In genomic region chr18:44697315-44697714, GRCh38 we compare ENCODE assay signal across 19 cellular contexts. TPM values are rescaled to one million over a fixed set of nuclear protein-coding genes. Genes with fewer than 3 reads are reported as not detected.
DNase-seq lines count a peak whose midpoint lies in the region; ATAC-seq, FAIRE-seq and TF ChIP-seq lines count a peak whose summit lies in the region.
"Had no signal": no experiment of that assay in that cellular context is flagged by ENCODE, and none has a peak within 500 bp of the region (broad histone marks: within the 10 kb centered on the region; RNA-seq: fewer than 3 reads in every experiment).

No MANE protein-coding gene starts in this region.

- ATAC-seq in HepG2: no peak
- no peak for ATAC-seq in T-helper 17 cell
- ATAC-seq: activated T-cell treated with anti-CD3 and anti-CD28 coated beads, Interleukin-2, amount 50 U/mL, for 4 hours had no signal

- H3K36me3 ChIP-seq in liver (ENCODE audit: control insufficient read depth in 4 of 4, insufficient read depth in 3 of 4, low read depth in 1 of 4, low read length in 3 of 4) (no peaks in the 10 kb centered on the region), HepG2 (replicated peaks in 1 of 2; ENCODE audit: control insufficient read depth in 1 of 2, insufficient read depth in 2 of 2, low read length in 2 of 2) (no peaks in the 10 kb centered on the region), kidney (ENCODE audit: control insufficient read depth in 1 of 2, insufficient read depth in 2 of 2, low read length in 2 of 2) (no peaks in the 10 kb centered on the region), sigmoid colon (peaks cover 0 to 4% (median 0%) of the 10 kb centered on the region in 4 donors)
- H3K36me3 ChIP-seq: SJCRH30 had no signal

- POLR2A ChIA-PET in HepG2 (lab: Yijun Ruan, JAX): no interaction called here

- in situ Hi-C loops in HepG2 (cut with HindIII; ENCODE audit: extremely low pct_ligation_motif_present, low pct_unique_long_range_greater_than_20kb): loop anchor here (25.0 kb wide), 2 partner anchors 90 to 515 kb away; no protein-coding TSS in a partner anchor

- H3K27me3 Mint-ChIP-seq in T-helper 17 cell (no peaks in the 10 kb centered on the region), HFFc6 (ENCODE audit: insufficient read depth) (peaks cover 6% of the 10 kb centered on the region)
- H3K27me3 Mint-ChIP-seq: CD4-positive, alpha-beta memory T cell had no signal

- no peaks in the 10 kb centered on the region for H3K9me3 Mint-ChIP-seq in HFFc6
- H3K9me3 Mint-ChIP-seq: activated T-cell treated with anti-CD3 and anti-CD28 coated beads, Interleukin-2, amount 50 U/mL, for 4 hours; immature natural killer cell had no signal

- H2AFZ ChIP-seq in HepG2 (ENCODE audit: low read length): no peak overlapping the region

- intact Hi-C loops in HepG2 (cut with micrococcal nuclease; ENCODE audit: unreplicated experiment) (loop anchor here (10.0 kb wide), 1 partner anchor 57 kb away; no protein-coding TSS in a partner anchor), kidney (cut with DNase I) (no loop called here), sigmoid colon (cut with DNase I) (no loop called here)

- TF ChIP-seq POLR2A in HepG2 (IDR thresholded peaks at IDR 0.05; ENCODE audit: insufficient read depth in 1 of 2, low read depth in 2 of 2, low read length in 2 of 2): no peak
- no peak for TF ChIP-seq POLR2A in sigmoid colon (IDR thresholded peaks at IDR 0.05)

- H3K4me3 Mint-ChIP-seq in T-helper 17 cell (no peak overlapping the region), HFFc6 (no peak overlapping the region)
- H3K4me3 Mint-ChIP-seq: activated naive CD8-positive, alpha-beta T cell treated with anti-CD3 and anti-CD28 coated beads, Interleukin-2, amount 10 ng/mL, durations not matched to agents 7 days and 5 days; activated T-cell treated with anti-CD3 and anti-CD28 coated beads, Interleukin-2, amount 50 U/mL, for 4 hours; CD4-positive, alpha-beta memory T cell; immature natural killer cell had no signal

- DNase-seq in HepG2 (ENCODE audit: low spot score) (no peak), kidney (no peak), sigmoid colon (no peak), T-helper 17 cell (no peak), cerebellum (ENCODE audit: low spot score) (no peak), middle frontal gyrus (ENCODE audit: extremely low spot score, low spot score) (no peak), HFFc6 (no peak)
- DNase-seq: activated naive CD8-positive, alpha-beta T cell treated with anti-CD3 and anti-CD28 coated beads, Interleukin-2, amount 10 ng/mL, durations not matched to agents 7 days and 5 days; activated T-cell treated with anti-CD3 and anti-CD28 coated beads, Interleukin-2, amount 50 U/mL, for 4 hours; CD4-positive, alpha-beta memory T cell; EL; foreskin melanocyte; GOT3; immature natural killer cell; mucosa of descending colon; NCI-H1694 treated with DMSO at 0.1 percent for 48 hours; NCI-H446; SJCRH30 had no signal

- H3K27me3 ChIP-seq in liver (ENCODE audit: control insufficient read depth in 4 of 4, insufficient read depth in 4 of 4, low read length in 3 of 4): no peaks in the 10 kb centered on the region
- 0 out of 5 replicates have a peak, but pooled peaks cover 0 to 2% of the 10 kb centered on the region in 2 experiments for H3K27me3 ChIP-seq in HepG2 (ENCODE audit: control insufficient read depth in 1 of 2, insufficient read depth in 2 of 2, low read length in 2 of 2)
- H3K27me3 ChIP-seq in sigmoid colon: no peaks in the 10 kb centered on the region
- H3K27me3 ChIP-seq: SJCRH30 had no signal

- FAIRE-seq in HepG2 (lab: Jason Lieb, UNC): no peak
- FAIRE-seq in kidney (lab: Jason Lieb, UNC): no peak

- H3K9me3 ChIP-seq in liver (ENCODE audit: control insufficient read depth in 4 of 4, low read length in 3 of 4) (no peaks in the 10 kb centered on the region), HepG2 (ENCODE audit: low read length) (no peaks in the 10 kb centered on the region), kidney (ENCODE audit: control insufficient read depth in 1 of 2, low read length in 2 of 2) (no peaks in the 10 kb centered on the region), sigmoid colon (no peaks in the 10 kb centered on the region), T-helper 17 cell (ENCODE audit: control insufficient read depth, low read length, poor library complexity, severe bottlenecking) (no peaks in the 10 kb centered on the region)
- H3K9me3 ChIP-seq: mucosa of descending colon, SJCRH30 had no signal

- TF ChIP-seq RAD21 in liver (IDR thresholded peaks at IDR 0.05): no peak
- TF ChIP-seq RAD21 in HepG2 (CRISPR knock-in tag; IDR thresholded peaks at IDR 0.05): no peak

- H3K36me3 Mint-ChIP-seq in T-helper 17 cell (ENCODE audit: low read depth) (peaks cover 2% of the 10 kb centered on the region), HFFc6 (ENCODE audit: low read depth) (no peaks in the 10 kb centered on the region)
- H3K36me3 Mint-ChIP-seq: CD4-positive, alpha-beta memory T cell had no signal

- TF ChIP-seq CTCF in liver (IDR thresholded peaks at IDR 0.05; ENCODE audit: low read depth, low read length, missing input control) (no peak), HepG2 (CRISPR knock-in tag; IDR thresholded peaks at IDR 0.05) (no peak), kidney (IDR thresholded peaks at IDR 0.05; ENCODE audit: borderline replicate concordance, extremely low read depth, insufficient read depth) (no peak), sigmoid colon (IDR thresholded peaks at IDR 0.05) (no peak), HFFc6 (IDR thresholded peaks at IDR 0.05) (no peak)

- H3K4me1 ChIP-seq in liver (ENCODE audit: control insufficient read depth in 4 of 4, insufficient read depth in 4 of 4, low read length in 3 of 4) (peaks cover 5 to 43% (median 31%) of the 10 kb centered on the region in 4 donors), HepG2 (ENCODE audit: insufficient read depth, low read length) (peaks cover 9% of the 10 kb centered on the region; the same call in 1 of the 2 replicates), kidney (ENCODE audit: control insufficient read depth in 1 of 2, insufficient read depth in 1 of 2, low read depth in 1 of 2, low read length in 2 of 2) (peaks cover 34 to 43% of the 10 kb centered on the region in 2 donors), sigmoid colon (peaks cover 0 to 93% (median 79%) of the 10 kb centered on the region in 4 donors)
- H3K4me1 ChIP-seq: SJCRH30 had no signal

- CTCF ChIA-PET in HepG2 (lab: Yijun Ruan, JAX; ENCODE audit: low intra/inter-chr PET ratio, low total read pairs): no interaction called here

- H3K27ac Mint-ChIP-seq in T-helper 17 cell (no peak overlapping the region), HFFc6 (no peak overlapping the region)
- H3K27ac Mint-ChIP-seq: activated naive CD8-positive, alpha-beta T cell treated with anti-CD3 and anti-CD28 coated beads, Interleukin-2, amount 10 ng/mL, durations not matched to agents 7 days and 5 days had no signal

- H3K27ac ChIP-seq in liver (ENCODE audit: low read depth in 1 of 2, low read length in 2 of 2): peak overlapping the region; percentile 80 to 81
- no peak overlapping the region for H3K27ac ChIP-seq in HepG2 (ENCODE audit: extremely low read length, insufficient read depth, low read length)
- H3K27ac ChIP-seq in kidney (ENCODE audit: low read depth in 2 of 2, low read length in 2 of 2): peak overlapping the region; percentile 20 to 62
- peak overlapping the region; percentile 56 to 88 (median 78) for H3K27ac ChIP-seq in sigmoid colon
- H3K27ac ChIP-seq: SJCRH30 had no signal

- no TSS peak for BruUV-seq in HepG2 (replicated peaks; lab: Mats Ljungman, UMichigan)

- peaks cover 8% of the 10 kb centered on the region for H3K4me1 Mint-ChIP-seq in T-helper 17 cell
- peaks cover 15% of the 10 kb centered on the region; the same call in 1 of the 2 replicates for H3K4me1 Mint-ChIP-seq in HFFc6 (ENCODE audit: low read depth)

- no peak overlapping the region for H3K4me2 ChIP-seq in HepG2 (ENCODE audit: low read depth, low read length)

- TF ChIP-seq EP300 in HepG2 (IDR thresholded peaks at IDR 0.05; ENCODE audit: low read depth in 2 of 2, low read length in 2 of 2): no peak
- no peak for TF ChIP-seq EP300 in HepG2 (CRISPR knock-in tag; IDR thresholded peaks at IDR 0.05; ENCODE audit: borderline replicate concordance)
- TF ChIP-seq EP300 in sigmoid colon (IDR thresholded peaks at IDR 0.05): no peak

- H3K4me3 ChIP-seq in liver (ENCODE audit: low read depth in 1 of 3, low read length in 3 of 3) (peak overlapping the region; percentile 60 to 72 (median 71)), HepG2 (replicated peaks in 1 of 3; ENCODE audit: insufficient read depth in 1 of 3, low read depth in 2 of 3, low read length in 3 of 3) (no peak overlapping the region), kidney (ENCODE audit: low read length in 2 of 2) (peak overlapping the region; percentile 46 to 70), sigmoid colon (peak overlapping the region in 1 of 4 donors; percentile 22)
- H3K4me3 ChIP-seq: mucosa of descending colon, SJCRH30 had no signal

- no peaks in the 10 kb centered on the region for H4K20me1 ChIP-seq in HepG2 (ENCODE audit: insufficient read depth, low read length)

- WGBS in liver: 34% methylated on average over 2 of the region's 2 CpGs
- 64% methylated on average over 2 of the region's 2 CpGs for WGBS in HepG2 (ENCODE audit: low lambda C conversion rate)
- WGBS in sigmoid colon, 2 donors: 49 to 74% methylated on average over 2 of the region's 2 CpGs

- H3K9ac ChIP-seq in liver (ENCODE audit: low read depth in 1 of 2, low read length in 2 of 2) (peak overlapping the region; percentile 76 to 85), HepG2 (ENCODE audit: insufficient read depth, low read depth, low read length) (no peak overlapping the region), kidney (ENCODE audit: low read length in 2 of 2) (peak overlapping the region in 1 of 2 donors; percentile 37)

- no peaks in the 10 kb centered on the region for H3K79me2 ChIP-seq in HepG2 (ENCODE audit: insufficient read depth, low read length)

RNA-seq across cellular contexts. Expression of gene SETBP1, which starts 16.6 kb away (rescaled TPM):
- 10 to 100 TPM in 1 of 2 donors, 1 to 10 TPM in 1; 2.5 to 15.8 TPM for total RNA-seq in liver
- 1 to 10 TPM; 3.5 to 5.8 TPM for polyA plus RNA-seq in liver
- total RNA-seq in HepG2 (2016; rRNA removed; fragmentation: Illumina TruSeq; extraction: Trizol): 0.18 and 0.20 TPM in 2 replicates
- 2.5 and 2.7 TPM in 2 replicates for total RNA-seq in HepG2 (2016; cell fraction: cytosol; rRNA removed; fragmentation: Illumina TruSeq; extraction: Trizol; ENCODE audit: low read depth)
- 0.15 and 0.16 TPM in 2 replicates for total RNA-seq in HepG2 (2016; cell fraction: insoluble cytoplasmic fraction; rRNA removed; fragmentation: Illumina TruSeq; extraction: Trizol)
- total RNA-seq in HepG2 (2016; cell fraction: membrane; rRNA removed; fragmentation: Illumina TruSeq; extraction: Trizol): 0.31 and 0.62 TPM in 2 replicates
- 1.1 and 1.3 TPM in 2 replicates for total RNA-seq in HepG2 (2016; cell fraction: nucleus; rRNA removed; fragmentation: Illumina TruSeq; extraction: Trizol)
- 0.65 and 0.73 TPM in 2 replicates for polyA plus RNA-seq in HepG2 (2011; rRNA removed)
- 0.20 and 0.42 TPM in 2 replicates for polyA plus RNA-seq in HepG2 (2011; cell fraction: cytosol; rRNA removed)
- polyA plus RNA-seq in HepG2 (2011; cell fraction: nucleus; rRNA removed): 1.8 TPM in 2 replicates
- polyA plus RNA-seq in HepG2 (2012): 0.93 and 2.0 TPM in 2 replicates
- polyA plus RNA-seq in HepG2 (2016; cell fraction: cytosol; fragmentation: Illumina TruSeq; extraction: Trizol; ENCODE audit: low read depth): not detected in 2 replicates
- 0.05 and 0.09 TPM in 2 replicates for polyA plus RNA-seq in HepG2 (2016; cell fraction: insoluble cytoplasmic fraction; fragmentation: Illumina TruSeq; extraction: Trizol; ENCODE audit: low read depth)
- 0.08 TPM in 1 of 2 replicates, not detected in the other for polyA plus RNA-seq in HepG2 (2016; cell fraction: membrane; fragmentation: Illumina TruSeq; extraction: Trizol; ENCODE audit: low read depth)
- 0.08 and 0.32 TPM in 2 replicates for polyA plus RNA-seq in HepG2 (2016; cell fraction: nucleus; fragmentation: Illumina TruSeq; extraction: Trizol; ENCODE audit: insufficient read depth, low read depth)
- 2.0 and 2.9 TPM in 2 replicates for polyA minus RNA-seq in HepG2 (2011; rRNA and poly(A)+ RNA removed; ENCODE audit: low replicate concordance)
- 0.26 and 1.1 TPM in 2 replicates for polyA minus RNA-seq in HepG2 (2011; cell fraction: cytosol; rRNA and poly(A)+ RNA removed)
- polyA minus RNA-seq in HepG2 (2011; cell fraction: nucleus; rRNA and poly(A)+ RNA removed): 6.8 and 10.6 TPM in 2 replicates
- total RNA-seq in kidney: 71.7 TPM
- polyA plus RNA-seq in kidney (ENCODE audit: insufficient read depth, low read depth, low replicate concordance): 2.7 TPM
- total RNA-seq in sigmoid colon: 100 to 1,000 TPM in 1 of 4 donors, 10 to 100 TPM in 3; 67.9 to 100 (median 70.2) TPM
- polyA plus RNA-seq in sigmoid colon: 1 to 10 TPM in 2 of 3 donors, under 1 TPM in 1; 0.69 to 3.7 (median 1.2) TPM
- 1 to 10 TPM in 1 of 2 donors, under 1 TPM in 1; 0.83 to 3.6 TPM for total RNA-seq in T-helper 17 cell
- total RNA-seq in cerebellum: 46.3 TPM
- total RNA-seq in HFFc6 (2021; fragmentation: NEBNext Ultra II Directional; extraction: Animal tissue kit (Norgen Biotek cat#: 25700)): under 1 TPM; 0.03 to 0.40 (median 0.09) TPM

Comparison
In these comparisons a context has a peak if more than half of its experiments do, and no peak if none do; other contexts are left out.
1. H3K4me3 ChIP-seq: peak in liver (3 of 3) and kidney (2 of 2); none in HepG2 (0 of 3).